Comparison of ENCODE assay signal across 11 cellular contexts in the genomic region with DNA sequence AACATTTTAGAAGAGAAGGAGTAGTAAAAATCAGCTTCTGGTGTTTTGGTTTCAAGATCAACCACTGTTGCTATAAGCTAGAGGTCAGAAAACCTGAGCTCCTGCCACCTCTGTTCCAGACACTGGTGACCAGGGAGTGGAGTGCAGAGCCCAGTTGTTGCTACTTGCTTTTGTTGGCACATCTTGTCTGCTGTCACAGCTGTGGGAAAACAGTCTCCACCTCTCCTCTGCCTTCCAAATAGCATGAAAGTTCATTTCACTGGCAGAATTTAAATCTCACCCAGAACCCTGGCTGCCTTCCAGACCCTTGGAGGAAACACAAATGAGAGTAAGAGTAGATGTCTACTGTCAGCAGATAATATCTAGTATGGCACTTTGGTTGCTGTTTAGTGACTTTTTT.
DNase-seq lines count a peak whose midpoint lies in the region; ATAC-seq, FAIRE-seq and TF ChIP-seq lines count a peak whose summit lies in the region.
"Had no signal": no experiment of that assay in that cellular context is flagged by ENCODE, and none has a peak within 500 bp of the region (broad histone marks: within the 10 kb centered on the region; RNA-seq: fewer than 3 reads in every experiment).

No MANE protein-coding gene starts in this region.

- H3K27ac Mint-ChIP-seq in CD8-positive, alpha-beta T cell, result peak overlapping the region; percentile 24

- peaks cover 25% of the 10 kb centered on the region for H3K4me1 Mint-ChIP-seq in CD8-positive, alpha-beta T cell (ENCODE audit: low read depth)

- H3K4me1 ChIP-seq in CD8-positive, alpha-beta T cell (ENCODE audit: insufficient read depth, low read length), result peaks cover 9% of the 10 kb centered on the region
- peaks cover 0 to 7% of the 10 kb centered on the region in 2 donors for H3K4me1 ChIP-seq in esophagus (ENCODE audit: control insufficient read depth in 2 of 2, insufficient read depth in 2 of 2, low read length in 1 of 2)
- H3K4me1 ChIP-seq in mucosa of descending colon (ENCODE audit: low read depth), result peaks cover 8% of the 10 kb centered on the region

- intact Hi-C loops in CD8-positive, alpha-beta T cell (cut with DNase I, micrococcal nuclease), result no loop called here
- intact Hi-C loops in mucosa of descending colon (cut with DNase I, micrococcal nuclease), result no loop called here

- H3K9me3 ChIP-seq in CD8-positive, alpha-beta T cell (ENCODE audit: low read length), result no peaks in the 10 kb centered on the region
- no peaks in the 10 kb centered on the region for H3K9me3 ChIP-seq in esophagus (ENCODE audit: control insufficient read depth in 2 of 2, insufficient read depth in 1 of 2, low read depth in 1 of 2, low read length in 1 of 2)
- no peaks in the 10 kb centered on the region for H3K9me3 ChIP-seq in mucosa of descending colon

- no peaks in the 10 kb centered on the region for H3K27me3 Mint-ChIP-seq in CD8-positive, alpha-beta T cell (ENCODE audit: low read depth)

- POLR2A ChIA-PET in CD8-positive, alpha-beta T cell (lab: Charles Lee), result interaction anchor here (0.7 kb wide), 1 partner anchor 133 kb away, joined by 4 read pairs; no protein-coding TSS in a partner anchor

- no peaks in the 10 kb centered on the region for H3K9me3 Mint-ChIP-seq in CD8-positive, alpha-beta T cell

- no peak for FAIRE-seq in urothelium cell line (lab: Jason Lieb, UNC)
- FAIRE-seq: endothelial cell of umbilical vein had no signal

- no peak overlapping the region for H3K4me3 Mint-ChIP-seq in CD8-positive, alpha-beta T cell

- no peaks in the 10 kb centered on the region for H3K27me3 ChIP-seq in CD8-positive, alpha-beta T cell (ENCODE audit: insufficient read depth, low read length)
- H3K27me3 ChIP-seq in esophagus (ENCODE audit: control insufficient read depth in 1 of 2, insufficient read depth in 2 of 2, low read length in 2 of 2), result no peaks in the 10 kb centered on the region

- H3K36me3 Mint-ChIP-seq in CD8-positive, alpha-beta T cell, result no peaks in the 10 kb centered on the region

- ATAC-seq in CD8-positive, alpha-beta T cell, result no peak
- peak; percentile 60 for ATAC-seq in mucosa of descending colon

- no peak overlapping the region for H3K27ac ChIP-seq in CD8-positive, alpha-beta T cell (ENCODE audit: low read depth, low read length)
- H3K27ac ChIP-seq in esophagus (ENCODE audit: low read depth in 2 of 2, low read length in 1 of 2), result peak overlapping the region; percentile 20

- H3K4me3 ChIP-seq in CD8-positive, alpha-beta T cell (ENCODE audit: low read depth, low read length), result no peak overlapping the region
- no peak overlapping the region for H3K4me3 ChIP-seq in esophagus (ENCODE audit: low read depth in 1 of 2, low read length in 2 of 2)
- H3K4me3 ChIP-seq in mucosa of descending colon, result no peak overlapping the region
- H3K4me3 ChIP-seq: smooth muscle cell had no signal

- DNase-seq in CD8-positive, alpha-beta T cell, result no peak
- DNase-seq in NCI-H446 treated with DMSO at 0.1 percent for 48 hours (lab: John Stamatoyannopoulos, UW) (peak; percentile 7), mucosa of descending colon (no peak), HK-2 (ENCODE audit: unreplicated experiment) (no peak), urothelium cell line (ENCODE audit: low spot score) (no peak), NCI-H526 (lab: John Stamatoyannopoulos, UW) (no peak)
- no peak for DNase-seq in activated naive CD4-positive, alpha-beta T cell (lab: John Stamatoyannopoulos, UW)
- DNase-seq: activated CD8-positive, alpha-beta memory T cell treated with anti-CD3 and anti-CD28 coated beads, Interleukin-2, amount 50 U/mL, for 4 hours had no signal

- no peak for TF ChIP-seq CTCF in CD8-positive, alpha-beta T cell (IDR thresholded peaks at IDR 0.05)
- no peak for TF ChIP-seq CTCF in mucosa of descending colon (IDR thresholded peaks at IDR 0.05)

- CTCF ChIA-PET in CD8-positive, alpha-beta T cell (lab: Charles Lee), result no interaction called here

- H3K36me3 ChIP-seq in CD8-positive, alpha-beta T cell (ENCODE audit: insufficient read depth, low read length), result no peaks in the 10 kb centered on the region
- H3K36me3 ChIP-seq in esophagus (ENCODE audit: control insufficient read depth in 2 of 2, insufficient read depth in 2 of 2, low read length in 1 of 2) (no peaks in the 10 kb centered on the region), mucosa of descending colon (ENCODE audit: low read depth) (no peaks in the 10 kb centered on the region)
